16 cellular contexts compared by ENCODE assay signal in genomic region chr16:68884867-68885266, GRCh38. TPM values are rescaled to one million over a fixed set of nuclear protein-coding genes. Genes with fewer than 3 reads are reported as not detected.
DNase-seq lines count a peak whose midpoint lies in the region; ATAC-seq and TF ChIP-seq lines count a peak whose summit lies in the region.
"Had no signal": no experiment of that assay in that cellular context is flagged by ENCODE, and none has a peak within 500 bp of the region (broad histone marks: within the 10 kb centered on the region; RNA-seq: fewer than 3 reads in every experiment).

No MANE protein-coding gene starts in this region.

- no peaks in the 10 kb centered on the region for H3K27me3 ChIP-seq in heart right ventricle
- H3K27me3 ChIP-seq: upper lobe of left lung had no signal

- ATAC-seq in heart right ventricle, result no peak
- ATAC-seq: A549 had no signal

- peak; percentile 1 for DNase-seq in NCI-H1694 (lab: John Stamatoyannopoulos, UW)
- DNase-seq in NCI-H1694 treated with DMSO at 0.1 percent for 48 hours (lab: John Stamatoyannopoulos, UW), result no peak
- peak; percentile 24 for DNase-seq in NCI-H2227 treated with DMSO at 0.1 percent for 48 hours (lab: John Stamatoyannopoulos, UW)
- peak; percentile 62 for DNase-seq in dermis blood vessel endothelial cell
- no peak for DNase-seq in nephron progenitor cell
- no peak for DNase-seq in GM13977 (ENCODE audit: low spot score)
- DNase-seq in heart right ventricle, result no peak
- no peak for DNase-seq in foreskin fibroblast
- DNase-seq: activated CD4-positive, alpha-beta T cell treated with anti-CD3 and anti-CD28 coated beads for 4 hours; activated naive CD4-positive, alpha-beta T cell treated with Interleukin-2 at 50 U/mL for 16 hours; NCI-H1048; SHP77 treated with DMSO at 0.1 percent for 48 hours; stimulated activated naive CD4-positive, alpha-beta T cell treated with Interleukin-2 at 50 U/mL for 16 hours; T1000; upper lobe of left lung had no signal

- H3K27ac Mint-ChIP-seq in nephron progenitor cell, result peak overlapping the region; percentile 92

- intact Hi-C loops in heart right ventricle (cut with DNase I), result no loop called here

- in situ Hi-C loops in GM13977 (cut with MboI; ENCODE audit: low pct_unique_long_range_greater_than_20kb, low sequenced_read_pairs, unreplicated experiment), result loop anchor here (25.0 kb wide), 1 partner anchor 402 kb away; no protein-coding TSS in a partner anchor

- no peaks in the 10 kb centered on the region for H3K9me3 Mint-ChIP-seq in nephron progenitor cell

- WGBS in heart right ventricle, 2 donors, result 46 to 47% methylated on average over 2 of the region's 2 CpGs

- H3K4me1 ChIP-seq in heart right ventricle, result peaks cover 0 to 8% (median 0%) of the 10 kb centered on the region in 9 donors

- peak overlapping the region; percentile 49 for H3K4me3 Mint-ChIP-seq in nephron progenitor cell

- H3K27me3 Mint-ChIP-seq in nephron progenitor cell (ENCODE audit: low read depth, poor library complexity), result peaks cover 3% of the 10 kb centered on the region

- H3K36me3 Mint-ChIP-seq in nephron progenitor cell (ENCODE audit: low read depth), result peaks cover 23% of the 10 kb centered on the region

- H3K4me1 Mint-ChIP-seq in nephron progenitor cell, result peaks cover 30% of the 10 kb centered on the region

- peaks cover 0 to 46% (median 12%) of the 10 kb centered on the region in 9 donors for H3K36me3 ChIP-seq in heart right ventricle

- no peak for TF ChIP-seq CTCF in nephron progenitor cell (IDR thresholded peaks at IDR 0.05)
- no peak for TF ChIP-seq CTCF in GM13977 (IDR thresholded peaks at IDR 0.05; ENCODE audit: extremely low read depth, insufficient read depth, missing control alignments)
- no peak for TF ChIP-seq CTCF in heart right ventricle (IDR thresholded peaks at IDR 0.05)
- TF ChIP-seq CTCF in foreskin fibroblast (IDR thresholded peaks at IDR 0.05; ENCODE audit: low read depth, low read length), result no peak

- no peaks in the 10 kb centered on the region for H3K9me3 ChIP-seq in heart right ventricle
- H3K9me3 ChIP-seq: A549, upper lobe of left lung had no signal

- no peak overlapping the region for H3K27ac ChIP-seq in heart right ventricle
- H3K27ac ChIP-seq: A549 had no signal

- no peak overlapping the region for H3K4me3 ChIP-seq in heart right ventricle
- no peak overlapping the region for H3K4me3 ChIP-seq in foreskin fibroblast (ENCODE audit: low read depth in 1 of 2, low read length in 2 of 2)
- H3K4me3 ChIP-seq: A549, upper lobe of left lung had no signal

RNA-seq across cellular contexts. Expression of gene TANGO6, which starts 41.5 kb away (rescaled TPM):
- total RNA-seq in dermis blood vessel endothelial cell, result 17.1 and 37.8 TPM in 2 replicates
- total RNA-seq in heart right ventricle, result 10 to 100 TPM in 3 of 10 donors, 1 to 10 TPM in 7; 6.7 to 12.9 (median 8.4) TPM
- polyA plus RNA-seq in heart right ventricle, result 1 to 10 TPM; 1.8 to 5.8 TPM

Comparison
In these comparisons a context has a peak if more than half of its experiments do, and no peak if none do; other contexts are left out.
1. DNase-seq: peak in NCI-H1694 (single experiment), NCI-H2227 treated with DMSO at 0.1 percent for 48 hours (single experiment) and dermis blood vessel endothelial cell (single experiment); none in NCI-H1694 treated with DMSO at 0.1 percent for 48 hours (single experiment), nephron progenitor cell (single experiment), GM13977 (single experiment), heart right ventricle (0 of 2) and foreskin fibroblast (0 of 2).